In genomic region chr5:163377982-163378381, GRCh38 we compare ENCODE assay signal across 1 cellular context.
TF ChIP-seq lines count a peak whose summit lies in the region.

No MANE protein-coding gene starts in this region.

TF ChIP-seq in WTC11, 78 proteins besides CTCF, POLR2A, EP300 and RAD21 (continued from another document):
- no peak for TF ChIP-seq ZNF532 (CRISPR knock-in tag; IDR thresholded peaks at IDR 0.05; ENCODE audit: borderline replicate concordance)
- no peak for TF ChIP-seq GTF2I (CRISPR knock-in tag; conservative IDR thresholded peaks at IDR 0.05)
- TF ChIP-seq MAX (CRISPR knock-in tag; IDR thresholded peaks at IDR 0.05), result no peak
- TF ChIP-seq TP53 (CRISPR knock-in tag; IDR thresholded peaks at IDR 0.05), result no peak
- no peak for TF ChIP-seq SMAD4 (CRISPR knock-in tag; IDR thresholded peaks at IDR 0.05)
- TF ChIP-seq, protein P1, sequence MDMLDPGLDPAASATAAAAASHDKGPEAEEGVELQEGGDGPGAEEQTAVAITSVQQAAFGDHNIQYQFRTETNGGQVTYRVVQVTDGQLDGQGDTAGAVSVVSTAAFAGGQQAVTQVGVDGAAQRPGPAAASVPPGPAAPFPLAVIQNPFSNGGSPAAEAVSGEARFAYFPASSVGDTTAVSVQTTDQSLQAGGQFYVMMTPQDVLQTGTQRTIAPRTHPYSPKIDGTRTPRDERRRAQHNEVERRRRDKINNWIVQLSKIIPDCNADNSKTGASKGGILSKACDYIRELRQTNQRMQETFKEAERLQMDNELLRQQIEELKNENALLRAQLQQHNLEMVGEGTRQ (CRISPR knock-in tag; IDR thresholded peaks at IDR 0.05), result 0 out of 2 replicates have a peak, but pooled peaks have one; percentile 15
- no peak for TF ChIP-seq PRRX2 (CRISPR knock-in tag; IDR thresholded peaks at IDR 0.05)
- TF ChIP-seq, protein P2, sequence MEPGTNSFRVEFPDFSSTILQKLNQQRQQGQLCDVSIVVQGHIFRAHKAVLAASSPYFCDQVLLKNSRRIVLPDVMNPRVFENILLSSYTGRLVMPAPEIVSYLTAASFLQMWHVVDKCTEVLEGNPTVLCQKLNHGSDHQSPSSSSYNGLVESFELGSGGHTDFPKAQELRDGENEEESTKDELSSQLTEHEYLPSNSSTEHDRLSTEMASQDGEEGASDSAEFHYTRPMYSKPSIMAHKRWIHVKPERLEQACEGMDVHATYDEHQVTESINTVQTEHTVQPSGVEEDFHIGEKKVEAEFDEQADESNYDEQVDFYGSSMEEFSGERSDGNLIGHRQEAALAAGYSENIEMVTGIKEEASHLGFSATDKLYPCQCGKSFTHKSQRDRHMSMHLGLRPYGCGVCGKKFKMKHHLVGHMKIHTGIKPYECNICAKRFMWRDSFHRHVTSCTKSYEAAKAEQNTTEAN (CRISPR knock-in tag; IDR thresholded peaks at IDR 0.05), result no peak
